Comparison of ENCODE assay signal across 22 cellular contexts in the genomic region with DNA sequence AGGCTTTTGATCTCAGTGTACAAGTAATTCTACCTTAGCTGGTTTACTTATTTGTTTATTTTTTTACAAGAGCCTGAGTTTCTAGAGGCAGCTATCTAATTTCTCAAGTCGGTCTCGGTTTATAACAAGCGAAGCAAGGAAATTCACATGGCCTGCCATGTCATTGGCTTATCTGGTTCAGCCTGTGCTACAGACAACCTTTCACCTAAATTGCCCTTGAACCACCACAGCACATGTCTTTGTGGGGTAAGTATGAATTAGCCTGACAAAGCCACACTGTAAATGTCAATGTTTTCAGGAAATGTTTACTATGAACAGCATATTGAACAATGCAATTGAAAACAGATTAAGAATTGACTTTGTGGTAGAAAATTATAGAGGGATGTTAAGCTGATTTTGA.
"Had no signal": no experiment of that assay in that cellular context is flagged by ENCODE, and none has a peak within 500 bp of the region (broad histone marks: within the 10 kb centered on the region; RNA-seq: fewer than 3 reads in every experiment).

No MANE protein-coding gene starts in this region.

- H3K9me3 ChIP-seq: colonic mucosa, esophagus muscularis mucosa, esophagus squamous epithelium, gastrocnemius medialis, gastroesophageal sphincter had no signal

- H3K27ac ChIP-seq: colonic mucosa, coronary artery, dorsolateral prefrontal cortex, epithelial cell of prostate, esophagus muscularis mucosa, esophagus squamous epithelium, foreskin keratinocyte, gastrocnemius medialis, gastroesophageal sphincter had no signal

- H3K4me1 ChIP-seq: colonic mucosa, esophagus muscularis mucosa, esophagus squamous epithelium, foreskin keratinocyte, gastroesophageal sphincter had no signal

- ATAC-seq: effector memory CD8-positive, alpha-beta T cell; esophagus mucosa; foreskin keratinocyte; gastrocnemius medialis; gastroesophageal sphincter had no signal

- H3K27me3 ChIP-seq: colonic mucosa, esophagus muscularis mucosa, esophagus squamous epithelium, foreskin keratinocyte, gastrocnemius medialis, gastroesophageal sphincter had no signal

- DNase-seq: colonic mucosa; cortex of kidney; dermis blood vessel endothelial cell; dorsolateral prefrontal cortex; effector CD4-positive, alpha-beta T cell; effector CD8-positive, alpha-beta T cell; effector memory CD4-positive, alpha-beta T cell; effector memory CD8-positive, alpha-beta T cell; endodermal cell; erythroblast; esophagus squamous epithelium; foreskin fibroblast; foreskin keratinocyte; foreskin melanocyte; gastrocnemius medialis; glutamatergic neuron; head of caudate nucleus had no signal

- H3K4me3 ChIP-seq: colonic mucosa, coronary artery, dorsolateral prefrontal cortex, esophagus muscularis mucosa, esophagus squamous epithelium, gastrocnemius medialis, gastroesophageal sphincter had no signal

- H3K36me3 ChIP-seq: colonic mucosa, esophagus muscularis mucosa, esophagus squamous epithelium, gastrocnemius medialis, gastroesophageal sphincter had no signal
